1 cellular context compared by ENCODE assay signal in genomic region chr9:137511758-137512463, GRCh38.
TF ChIP-seq lines count a peak whose summit lies in the region.

No MANE protein-coding gene starts in this region.

TF ChIP-seq in K562, 482 proteins besides CTCF, POLR2A, EP300 and RAD21 (continued from another document):
- TF ChIP-seq ATF3 (IDR thresholded peaks at IDR 0.05), result peak; percentile 96
- TF ChIP-seq ATF3 (CRISPR knock-in tag; conservative IDR thresholded peaks at IDR 0.05), result peak; percentile 90
- TF ChIP-seq CXXC5 (CRISPR knock-in tag; IDR thresholded peaks at IDR 0.05), result peak; percentile 76
- no peak for TF ChIP-seq ADNP (tag; IDR thresholded peaks at IDR 0.05)
- TF ChIP-seq HSF4 (CRISPR knock-in tag; IDR thresholded peaks at IDR 0.05; ENCODE audit: borderline replicate concordance), result no peak
- TF ChIP-seq ZNF592 (IDR thresholded peaks at IDR 0.05), result peak; percentile 81; the same call in 1 of the 2 replicates
- no peak for TF ChIP-seq KLF16 (IDR thresholded peaks at IDR 0.05)
- TF ChIP-seq MAFG (tag; conservative IDR thresholded peaks at IDR 0.05), result peak; percentile 62
- TF ChIP-seq GATAD2B (IDR thresholded peaks at IDR 0.05; ENCODE audit: borderline replicate concordance), result peak; percentile 58; the same call in 1 of the 2 replicates
- peak; percentile 89 for TF ChIP-seq ZEB2 (IDR thresholded peaks at IDR 0.05)
- TF ChIP-seq ZNF584 (CRISPR knock-in tag; IDR thresholded peaks at IDR 0.05; ENCODE audit: low read depth), result no peak
- peak; percentile 45; the same call in 1 of the 2 replicates for TF ChIP-seq CREB3L1 (IDR thresholded peaks at IDR 0.05; ENCODE audit: borderline replicate concordance, low read depth)
- TF ChIP-seq JUN (IDR thresholded peaks at IDR 0.05; ENCODE audit: borderline replicate concordance, low read depth, low read length), result peak; percentile 88
- 0 out of 2 replicates have a peak, but pooled peaks have one; percentile 31 for TF ChIP-seq JUN (CRISPR knock-in tag; IDR thresholded peaks at IDR 0.05; ENCODE audit: borderline replicate concordance)
- peak; percentile 91 for TF ChIP-seq RAD51 (IDR thresholded peaks at IDR 0.05; ENCODE audit: borderline replicate concordance, low read depth)
- TF ChIP-seq MNT (conservative IDR thresholded peaks at IDR 0.05), result peak; percentile 53 to 76
- no peak for TF ChIP-seq HNRNPL (IDR thresholded peaks at IDR 0.05; ENCODE audit: low read depth, low read length)
- TF ChIP-seq ZNF639 (CRISPR knock-in tag; conservative IDR thresholded peaks at IDR 0.05 in 1 of 2, IDR thresholded peaks at IDR 0.05 in 1 of 2), result no peak
- no peak for TF ChIP-seq MAZ (CRISPR knock-in tag; conservative IDR thresholded peaks at IDR 0.05 in 1 of 2, IDR thresholded peaks at IDR 0.05 in 1 of 2)
- TF ChIP-seq TEAD4 (IDR thresholded peaks at IDR 0.05; ENCODE audit: low read length), result peak; percentile 39
- no peak for TF ChIP-seq TEAD4 (CRISPR knock-in tag; IDR thresholded peaks at IDR 0.05; ENCODE audit: borderline replicate concordance)
- TF ChIP-seq CEBPG (CRISPR knock-in tag; IDR thresholded peaks at IDR 0.05), result no peak
- no peak for TF ChIP-seq CEBPG (tag; conservative IDR thresholded peaks at IDR 0.05 in 1 of 2, IDR thresholded peaks at IDR 0.05 in 1 of 2)
- 0 out of 2 replicates have a peak, but pooled peaks have one; percentile 27 for TF ChIP-seq E2F5 (CRISPR knock-in tag; IDR thresholded peaks at IDR 0.05)
- TF ChIP-seq CREB5 (CRISPR knock-in tag; IDR thresholded peaks at IDR 0.05), result no peak
- no peak for TF ChIP-seq KDM2B (CRISPR knock-in tag; IDR thresholded peaks at IDR 0.05)
- TF ChIP-seq NR3C1 (CRISPR knock-in tag; IDR thresholded peaks at IDR 0.05), result no peak
- no peak for TF ChIP-seq ZNF217 (CRISPR knock-in tag; IDR thresholded peaks at IDR 0.05)
- 0 out of 2 replicates have a peak, but pooled peaks have one; percentile 9 for TF ChIP-seq IRF9 (tag; IDR thresholded peaks at IDR 0.05)
- no peak for TF ChIP-seq ZFP91 (CRISPR knock-in tag; IDR thresholded peaks at IDR 0.05)
- no peak for TF ChIP-seq SRSF9 (IDR thresholded peaks at IDR 0.05; ENCODE audit: borderline replicate concordance, low read depth, low read length)
- peak; percentile 40; the same call in 1 of the 2 replicates for TF ChIP-seq CBFA2T2 (conservative IDR thresholded peaks at IDR 0.05)
- no peak for TF ChIP-seq BRF1 (IDR thresholded peaks at IDR 0.05; ENCODE audit: borderline replicate concordance, extremely low read depth, insufficient read length)
- peak; percentile 98 for TF ChIP-seq JUND (IDR thresholded peaks at IDR 0.05; ENCODE audit: borderline replicate concordance, low read depth, low read length)
- peak; percentile 98 for TF ChIP-seq JUND (tag; IDR thresholded peaks at IDR 0.05; ENCODE audit: borderline replicate concordance, low read depth, low read length)
- TF ChIP-seq SRSF3 (IDR thresholded peaks at IDR 0.05; ENCODE audit: insufficient read depth, low read length), result no peak
- no peak for TF ChIP-seq ZNF134 (CRISPR knock-in tag; conservative IDR thresholded peaks at IDR 0.05)
- peak; percentile 79 for TF ChIP-seq ARID1B (IDR thresholded peaks at IDR 0.05)
- peak; percentile 93 to 94 for TF ChIP-seq FOXK2 (conservative IDR thresholded peaks at IDR 0.05 in 1 of 2, IDR thresholded peaks at IDR 0.05 in 1 of 2; ENCODE audit: low read depth in 2 of 2)
- TF ChIP-seq MTA3 (IDR thresholded peaks at IDR 0.05; ENCODE audit: borderline replicate concordance), result peak; percentile 70; the same call in 1 of the 2 replicates
